In the genomic region with DNA sequence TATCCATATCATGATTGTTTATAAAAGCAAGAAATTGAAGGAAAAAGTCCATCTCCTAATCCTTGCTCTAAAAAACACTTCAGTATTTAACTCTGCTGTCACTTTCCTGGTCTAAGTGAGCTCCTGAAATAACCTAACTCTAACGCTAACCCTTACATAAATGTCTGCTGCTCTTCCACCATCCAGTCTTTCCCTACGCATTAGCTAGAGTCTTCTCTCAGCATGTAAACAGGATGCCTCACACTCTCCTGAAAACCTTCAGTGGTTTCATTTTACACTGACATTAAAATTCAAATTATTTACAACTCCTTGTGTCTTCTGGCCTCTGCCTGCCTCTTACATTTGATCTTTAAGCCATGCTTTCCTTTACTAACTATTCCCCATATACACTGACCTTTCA, we compare ENCODE assay signal across 25 cellular contexts.
"Had no signal": no experiment of that assay in that cellular context is flagged by ENCODE, and none has a peak within 500 bp of the region (broad histone marks: within the 10 kb centered on the region; RNA-seq: fewer than 3 reads in every experiment).

No MANE protein-coding gene starts in this region.

- H3K9me3 ChIP-seq: body of pancreas, esophagus squamous epithelium, heart left ventricle, lower lobe of right lung, neutrophil, stomach, suprapubic skin, transverse colon, vagina had no signal

- H3K27me3 Mint-ChIP-seq: activated naive CD4-positive, alpha-beta T cell treated with anti-CD3 and anti-CD28 coated beads, Interleukin-2, amount 50 U/mL, for 24 hours; naive thymus-derived CD4-positive, alpha-beta T cell had no signal

- H3K79me2 ChIP-seq: parathyroid adenoma had no signal

- H3K4me3 Mint-ChIP-seq: activated CD8-positive, alpha-beta T cell treated with anti-CD3 and anti-CD28 coated beads, Interleukin-2, amount 10 ng/mL, durations not matched to agents 7 days and 5 days; activated naive CD4-positive, alpha-beta T cell treated with anti-CD3 and anti-CD28 coated beads, Interleukin-2, amount 50 U/mL, for 24 hours; endodermal cell; naive thymus-derived CD4-positive, alpha-beta T cell had no signal

- H3K4me1 ChIP-seq: body of pancreas, esophagus squamous epithelium, heart left ventricle, lower lobe of right lung, parathyroid adenoma, stomach, suprapubic skin, transverse colon, vagina had no signal

- H3K4me1 Mint-ChIP-seq: activated naive CD4-positive, alpha-beta T cell treated with anti-CD3 and anti-CD28 coated beads, Interleukin-2, amount 50 U/mL, for 24 hours; naive thymus-derived CD4-positive, alpha-beta T cell had no signal

- H3K9ac ChIP-seq: parathyroid adenoma had no signal

- H3K4me3 ChIP-seq: body of pancreas, cardiac muscle cell, esophagus squamous epithelium, heart left ventricle, lower lobe of right lung, stomach, suprapubic skin, transverse colon, vagina had no signal

- H3K9me3 Mint-ChIP-seq: endodermal cell had no signal

- DNase-seq: activated CD4-positive, alpha-beta T cell treated with anti-CD3 and anti-CD28 coated beads for 1 hour; activated CD4-positive, alpha-beta T cell treated with anti-CD3 and anti-CD28 coated beads, Interleukin-2, amount 50 U/mL, for 1 hour; activated CD8-positive, alpha-beta T cell treated with anti-CD3 and anti-CD28 coated beads, Interleukin-2, amount 10 ng/mL, durations not matched to agents 7 days and 5 days; activated gamma-delta T cell treated with Interleukin-2 at 50 U/mL for 16 hours; anterior cingulate cortex; body of pancreas; cortex of kidney; endodermal cell; esophagus squamous epithelium; heart left ventricle; kidney; lower lobe of right lung; naive thymus-derived CD4-positive, alpha-beta T cell; right cardiac atrium; stimulated activated CD4-positive, alpha-beta T cell treated with anti-CD3 and anti-CD28 coated beads, Interleukin-1b, Interleukin-23, amount 100 ng/mL, for 48 hours; stomach; transverse colon; WERI-Rb-1 had no signal

- ATAC-seq: activated CD8-positive, alpha-beta T cell treated with anti-CD3 and anti-CD28 coated beads, Interleukin-2, amount 10 ng/mL, durations not matched to agents 7 days and 5 days; body of pancreas; heart left ventricle; left lobe of liver; lower lobe of right lung; naive thymus-derived CD4-positive, alpha-beta T cell; right cardiac atrium had no signal

- H3K36me3 ChIP-seq: cardiac muscle cell, esophagus squamous epithelium, heart left ventricle, lower lobe of right lung, neutrophil, stomach, suprapubic skin, transverse colon, vagina, WERI-Rb-1 had no signal

- H2AFZ ChIP-seq: parathyroid adenoma had no signal

- H3K27ac ChIP-seq: body of pancreas, cardiac muscle cell, esophagus squamous epithelium, heart left ventricle, lower lobe of right lung, neutrophil, parathyroid adenoma, stomach, suprapubic skin, transverse colon, vagina, WERI-Rb-1 had no signal

- H3K36me3 Mint-ChIP-seq: activated naive CD4-positive, alpha-beta T cell treated with anti-CD3 and anti-CD28 coated beads, Interleukin-2, amount 50 U/mL, for 24 hours; naive thymus-derived CD4-positive, alpha-beta T cell had no signal

- H3K27me3 ChIP-seq: body of pancreas, cardiac muscle cell, esophagus squamous epithelium, heart left ventricle, neutrophil, stomach, suprapubic skin, transverse colon, vagina had no signal

- H3K27ac Mint-ChIP-seq: activated CD8-positive, alpha-beta T cell treated with anti-CD3 and anti-CD28 coated beads, Interleukin-2, amount 10 ng/mL, durations not matched to agents 7 days and 5 days; activated naive CD4-positive, alpha-beta T cell treated with anti-CD3 and anti-CD28 coated beads, Interleukin-2, amount 50 U/mL, for 24 hours; endodermal cell; naive thymus-derived CD4-positive, alpha-beta T cell had no signal
